ENCODE assay signal across 8 cellular contexts in genomic region chr2:36355157-36355889, GRCh38. TPM values are rescaled to one million over a fixed set of nuclear protein-coding genes. Genes with fewer than 3 reads are reported as not detected.
DNase-seq lines count a peak whose midpoint lies in the region; ATAC-seq and TF ChIP-seq lines count a peak whose summit lies in the region.

CRIM1 (plus strand) TSS chr2:36355778; CDS start chr2:36356293, 515 bp downstream.

- H3K9ac ChIP-seq in neural progenitor cell = peak within 1 kb of the TSS; percentile 4

- TF ChIP-seq POLR2A in gastroesophageal sphincter (IDR thresholded peaks at IDR 0.05) = peak; percentile 94 to 96

- H4K20me1 ChIP-seq in neural progenitor cell (ENCODE audit: low read depth) = peaks cover 29% of the 10 kb centered on the region

- WGBS in gastroesophageal sphincter (ENCODE audit: low coverage in 1 of 2), 2 donors = 0% methylated on average over 3 to 6 of the region's 82 CpGs
- 1% methylated on average over 82 of the region's 82 CpGs for WGBS in thymus

- peak within 1 kb of the TSS; percentile 87 for H3K4me2 ChIP-seq in neural progenitor cell

- TF ChIP-seq EP300 in gastroesophageal sphincter (IDR thresholded peaks at IDR 0.05) = no peak

- H3K27me3 ChIP-seq in gastroesophageal sphincter (no peaks in the 10 kb centered on the region), neural progenitor cell (peaks cover 21% of the 10 kb centered on the region), thymus (ENCODE audit: control insufficient read depth, insufficient read depth) (peaks cover 45% of the 10 kb centered on the region)

- no peaks in the 10 kb centered on the region for H3K36me3 Mint-ChIP-seq in activated naive CD4-positive, alpha-beta T cell treated with anti-CD3 and anti-CD28 coated beads, Interleukin-2, amount 50 U/mL, for 24 hours
- H3K36me3 Mint-ChIP-seq in neural progenitor cell = no peaks in the 10 kb centered on the region

- H3K27me3 Mint-ChIP-seq in activated naive CD4-positive, alpha-beta T cell treated with anti-CD3 and anti-CD28 coated beads, Interleukin-2, amount 50 U/mL, for 24 hours = peaks cover 25% of the 10 kb centered on the region
- peaks cover 6% of the 10 kb centered on the region for H3K27me3 Mint-ChIP-seq in neural progenitor cell (ENCODE audit: insufficient read depth, low read depth)

- ATAC-seq in GM19023 (IDR thresholded peaks at IDR 0.05; ENCODE audit: unreplicated experiment) (peak; percentile 45), HG03135 (IDR thresholded peaks at IDR 0.05; ENCODE audit: unreplicated experiment) (peak; percentile 42), gastroesophageal sphincter (peak; percentile 87)

- H3K4me1 Mint-ChIP-seq in activated naive CD4-positive, alpha-beta T cell treated with anti-CD3 and anti-CD28 coated beads, Interleukin-2, amount 50 U/mL, for 24 hours = peaks cover 47% of the 10 kb centered on the region
- H3K4me1 Mint-ChIP-seq in neural progenitor cell = peaks cover 37% of the 10 kb centered on the region

- no peaks in the 10 kb centered on the region for H3K36me3 ChIP-seq in gastroesophageal sphincter
- H3K36me3 ChIP-seq in neural progenitor cell = no peaks in the 10 kb centered on the region
- H3K36me3 ChIP-seq in thymus (ENCODE audit: control insufficient read depth, insufficient read depth) = no peaks in the 10 kb centered on the region

- H3K4me3 ChIP-seq in AG09309 (ENCODE audit: control insufficient read depth, low read depth, low read length) = peak within 1 kb of the TSS; percentile 96
- H3K4me3 ChIP-seq in gastroesophageal sphincter = peak within 1 kb of the TSS; percentile 72 to 95
- H3K4me3 ChIP-seq in neural progenitor cell = peak within 1 kb of the TSS; percentile 75
- peak within 1 kb of the TSS; percentile 72 for H3K4me3 ChIP-seq in thymus (ENCODE audit: low read length)

- H3K4me1 ChIP-seq in gastroesophageal sphincter (peaks cover 0 to 60% (median 6%) of the 10 kb centered on the region in 3 donors), neural progenitor cell (peaks cover 18% of the 10 kb centered on the region), thymus (ENCODE audit: control insufficient read depth, insufficient read depth, low read length) (peaks cover 11% of the 10 kb centered on the region)

- H3K79me2 ChIP-seq in neural progenitor cell (ENCODE audit: low read depth) = peaks cover 36% of the 10 kb centered on the region

- no peaks in the 10 kb centered on the region for H3K9me3 ChIP-seq in gastroesophageal sphincter
- H3K9me3 ChIP-seq in neural progenitor cell (ENCODE audit: low read depth) = no peaks in the 10 kb centered on the region
- no peaks in the 10 kb centered on the region for H3K9me3 ChIP-seq in thymus (ENCODE audit: control insufficient read depth)

- peak within 1 kb of the TSS; percentile 93 for H2AFZ ChIP-seq in neural progenitor cell (replicated peaks)

- H3F3A ChIP-seq in neural progenitor cell (ENCODE audit: low read depth) = peaks cover 24% of the 10 kb centered on the region

- no peaks in the 10 kb centered on the region for H3K9me3 Mint-ChIP-seq in activated naive CD4-positive, alpha-beta T cell treated with anti-CD3 and anti-CD28 coated beads, Interleukin-2, amount 50 U/mL, for 24 hours
- no peaks in the 10 kb centered on the region for H3K9me3 Mint-ChIP-seq in neural progenitor cell

- TF ChIP-seq CTCF in AG09309 (IDR thresholded peaks at IDR 0.05; ENCODE audit: control insufficient read depth, insufficient read depth, low read depth, low read length, missing control alignments) (no peak), gastroesophageal sphincter (IDR thresholded peaks at IDR 0.05) (peak in 1 of 4 experiments; percentile 8), neural progenitor cell (IDR thresholded peaks at IDR 0.05) (no peak)

- H3K27ac ChIP-seq in gastroesophageal sphincter (peak within 1 kb of the TSS; percentile 91 to 96 (median 92)), neural progenitor cell (peak within 1 kb of the TSS; percentile 68), thymus (ENCODE audit: low read depth) (peak within 1 kb of the TSS; percentile 68)

- peak within 1 kb of the TSS; percentile 95 for H3K4me3 Mint-ChIP-seq in activated naive CD4-positive, alpha-beta T cell treated with anti-CD3 and anti-CD28 coated beads, Interleukin-2, amount 50 U/mL, for 24 hours
- H3K4me3 Mint-ChIP-seq in neural progenitor cell = peak within 1 kb of the TSS; percentile 100

- peak; percentile 76 for DNase-seq in AG09309 (ENCODE audit: low read depth)
- DNase-seq in RKO (ENCODE audit: low spot score) = peak; percentile 90
- DNase-seq in neural progenitor cell (ENCODE audit: low spot score) = peak; percentile 95

- no peak within 1 kb of the TSS for H3K27ac Mint-ChIP-seq in activated naive CD4-positive, alpha-beta T cell treated with anti-CD3 and anti-CD28 coated beads, Interleukin-2, amount 50 U/mL, for 24 hours
- peak within 1 kb of the TSS; percentile 74 for H3K27ac Mint-ChIP-seq in neural progenitor cell

RNA-seq across cellular contexts. Expression of gene CRIM1, which starts in this region (rescaled TPM):
- 100 to 1,000 TPM; 150 to 342 (median 203) TPM for total RNA-seq in gastroesophageal sphincter
- 4.9 and 10.2 TPM in 2 replicates for total RNA-seq in neural progenitor cell (ENCODE audit: low replicate concordance)
- 24.3 TPM for polyA plus RNA-seq in thymus

Comparison
In these comparisons a context has a peak if more than half of its experiments do, and no peak if none do; other contexts are left out.
1. Peak in every context shown above with its lines: DNase-seq, ATAC-seq, H3K4me3 ChIP-seq and H3K27ac ChIP-seq.
2. RNA of gene CRIM1 (total RNA-seq): 150 to 342 TPM in gastroesophageal sphincter; 4.9 to 10.2 TPM in neural progenitor cell; every median in the first group is over 10 times any median in the second.